In the genomic region with DNA sequence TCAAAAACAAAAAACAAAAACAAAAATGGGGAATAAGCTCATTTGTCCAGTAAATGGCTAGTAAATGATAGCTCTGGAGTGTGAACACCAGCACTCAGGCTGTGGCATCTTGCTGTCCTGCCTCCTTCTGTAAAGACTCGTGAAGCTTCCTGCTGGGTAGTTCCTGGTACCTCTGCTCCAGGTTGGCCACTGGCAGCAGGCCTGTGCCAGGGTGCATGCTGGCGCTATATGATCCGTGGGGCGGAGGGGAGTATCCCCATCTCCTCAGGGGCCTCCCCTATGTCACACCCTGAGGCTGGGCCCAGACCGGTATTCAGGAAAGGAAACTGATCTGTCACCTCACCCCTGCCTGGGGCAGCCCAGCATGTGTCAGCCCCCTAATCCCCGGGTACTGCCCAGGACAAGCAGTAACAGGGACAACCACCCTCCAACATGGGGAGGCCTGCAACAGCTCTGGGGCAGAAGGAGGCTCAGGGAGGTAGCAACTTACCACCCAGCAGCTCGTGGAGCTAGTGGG, we compare ENCODE assay signal across 18 cellular contexts. TPM values are rescaled to one million over a fixed set of nuclear protein-coding genes. Genes with fewer than 3 reads are reported as not detected.
A peak's percentile ranks its signal among the peaks of the same experiment; 100 is the strongest.
DNase-seq lines count a peak whose midpoint lies in the region; TF ChIP-seq lines count a peak whose summit lies in the region.
"Had no signal": no experiment of that assay in that cellular context is flagged by ENCODE, and none has a peak within 500 bp of the region (broad histone marks: within the 10 kb centered on the region; RNA-seq: fewer than 3 reads in every experiment).

No MANE protein-coding gene starts in this region.

- no peak overlapping the region for H2BK15ac ChIP-seq in neuronal stem cell (ENCODE audit: low read length)

- WGBS in neuronal stem cell (ENCODE audit: extremely low coverage in 2 of 2, insufficient read length in 2 of 2, insufficient replicate concordance in 1 of 2), 2 donors = no CpG with 5 or more reads among the region's 7 CpGs

- H3K79me1 ChIP-seq in neuronal stem cell (ENCODE audit: low read depth, low read length) = peaks cover 12% of the 10 kb centered on the region

- H3K4me3 ChIP-seq in DOHH2 (ENCODE audit: low read length) = 0 out of 2 replicates have a peak overlapping the region, but pooled peaks have one; percentile 15
- peak overlapping the region; percentile 38; the same call in 1 of the 2 replicates for H3K4me3 ChIP-seq in Karpas-422 (ENCODE audit: low read length)
- H3K4me3 ChIP-seq in epithelial cell of esophagus (ENCODE audit: low read length) = no peak overlapping the region
- no peak overlapping the region for H3K4me3 ChIP-seq in neuronal stem cell (ENCODE audit: low read length in 2 of 2)

- H3K4me1 ChIP-seq in DOHH2 (ENCODE audit: control insufficient read depth, low read length) = peaks cover 37% of the 10 kb centered on the region
- H3K4me1 ChIP-seq in Karpas-422 (ENCODE audit: low read length) = peaks cover 83% of the 10 kb centered on the region
- peaks cover 9 to 14% of the 10 kb centered on the region in 2 donors for H3K4me1 ChIP-seq in neuronal stem cell (ENCODE audit: control insufficient read depth in 2 of 2, insufficient read depth in 1 of 2, low read depth in 1 of 2, low read length in 2 of 2)

- H3K4ac ChIP-seq in neuronal stem cell (ENCODE audit: low read length) = no peak overlapping the region

- H3K14ac ChIP-seq in neuronal stem cell (ENCODE audit: low read length) = no peak overlapping the region

- no peak for DNase-seq in Karpas-422
- DNase-seq in epithelial cell of esophagus (ENCODE audit: low read depth) = peak; percentile 38
- DNase-seq in neuronal stem cell (ENCODE audit: low spot score) = no peak
- no peak for DNase-seq in COR-L47 (lab: John Stamatoyannopoulos, UW)
- no peak for DNase-seq in DMS153 (lab: John Stamatoyannopoulos, UW)
- no peak for DNase-seq in SW 1271 (lab: John Stamatoyannopoulos, UW)
- DNase-seq in stimulated activated CD4-positive, alpha-beta T cell treated with anti-CD3 and anti-CD28 coated beads, Interleukin-4, amount 100 ng/mL, for 1 hour = no peak
- DNase-seq: ACHN; AML-193; CD4-positive, alpha-beta memory T cell; DMS79; HCEC 1CT; KBM-7; NCI-H1436; NCI-H2029 treated with DMSO at 0.1 percent for 48 hours; NCI-H2171 treated with DMSO at 0.1 percent for 48 hours; NCI-H510A treated with DMSO at 0.1 percent for 48 hours had no signal

- no peak overlapping the region for H4K8ac ChIP-seq in neuronal stem cell (ENCODE audit: low read depth, low read length)

- H3K79me2 ChIP-seq in DOHH2 (ENCODE audit: control insufficient read depth, low read length) = no peaks in the 10 kb centered on the region
- no peaks in the 10 kb centered on the region for H3K79me2 ChIP-seq in Karpas-422 (ENCODE audit: low read length)

- H3K9ac ChIP-seq in Karpas-422 (ENCODE audit: low read length) (peak overlapping the region; percentile 65), neuronal stem cell (ENCODE audit: low read depth, low read length, poor library complexity) (no peak overlapping the region)

- H3K23ac ChIP-seq in neuronal stem cell (ENCODE audit: low read depth, low read length, poor library complexity) = no peak overlapping the region

- H4K20me1 ChIP-seq in DOHH2 (ENCODE audit: control insufficient read depth, insufficient read depth, low read depth, low read length) = peaks cover 4% of the 10 kb centered on the region; the same call in 1 of the 2 replicates
- no peaks in the 10 kb centered on the region for H4K20me1 ChIP-seq in Karpas-422 (ENCODE audit: insufficient read depth, low read depth, low read length)

- H2AFZ ChIP-seq in Karpas-422 (ENCODE audit: low read length) (no peak overlapping the region), neuronal stem cell (ENCODE audit: low read length) (no peak overlapping the region)

- H4K91ac ChIP-seq in neuronal stem cell (ENCODE audit: low read depth, low read length, poor library complexity) = no peak overlapping the region

- H2BK5ac ChIP-seq in neuronal stem cell (ENCODE audit: low read length) = no peak overlapping the region

- no peaks in the 10 kb centered on the region for H3K36me3 ChIP-seq in DOHH2 (ENCODE audit: control insufficient read depth, low read length)
- H3K36me3 ChIP-seq in Karpas-422 (ENCODE audit: insufficient read depth, low read length) = no peaks in the 10 kb centered on the region
- H3K36me3 ChIP-seq in neuronal stem cell (replicated peaks in 1 of 2; ENCODE audit: control insufficient read depth in 2 of 2, insufficient read depth in 2 of 2, low read length in 2 of 2) = no peaks in the 10 kb centered on the region

- H3F3A ChIP-seq in DOHH2 (ENCODE audit: control insufficient read depth, insufficient read depth) = peaks cover 8% of the 10 kb centered on the region; the same call in 1 of the 2 replicates

- H3K4me2 ChIP-seq in DOHH2 (ENCODE audit: low read length) (peak overlapping the region; percentile 55), Karpas-422 (ENCODE audit: low read depth, low read length, poor library complexity, severe bottlenecking) (peak overlapping the region; percentile 60), neuronal stem cell (ENCODE audit: insufficient read depth, low read length, poor library complexity, severe bottlenecking) (no peak overlapping the region)

- H3K27ac ChIP-seq in DOHH2 (ENCODE audit: low read depth, low read length) (no peak overlapping the region), Karpas-422 (ENCODE audit: low read length) (peak overlapping the region; percentile 83), neuronal stem cell (replicated peaks; ENCODE audit: low read length) (no peak overlapping the region)

- TF ChIP-seq CTCF in DOHH2 (IDR thresholded peaks at IDR 0.05; ENCODE audit: low read depth, low read length, poor library complexity, severe bottlenecking) (no peak), epithelial cell of esophagus (IDR thresholded peaks at IDR 0.05; ENCODE audit: insufficient read depth, low read depth, low read length, missing control alignments) (no peak)

- peaks cover 69% of the 10 kb centered on the region for H3K27me3 ChIP-seq in DOHH2 (ENCODE audit: control insufficient read depth, low read length)
- no peaks in the 10 kb centered on the region for H3K27me3 ChIP-seq in Karpas-422 (ENCODE audit: low read length)
- H3K27me3 ChIP-seq in neuronal stem cell (ENCODE audit: control insufficient read depth in 3 of 3, insufficient read depth in 3 of 3, low read depth in 1 of 3, low read length in 3 of 3) = no peaks in the 10 kb centered on the region

- H3K9me3 ChIP-seq in DOHH2 (ENCODE audit: control insufficient read depth, insufficient read depth, low read length) = no peaks in the 10 kb centered on the region
- H3K9me3 ChIP-seq in Karpas-422 (ENCODE audit: low read length) = no peaks in the 10 kb centered on the region
- no peaks in the 10 kb centered on the region for H3K9me3 ChIP-seq in neuronal stem cell (replicated peaks in 1 of 2; ENCODE audit: control insufficient read depth in 2 of 2, insufficient read depth in 1 of 2, low read depth in 1 of 2, low read length in 2 of 2)

- no peak overlapping the region for H2AK5ac ChIP-seq in neuronal stem cell (ENCODE audit: low read depth, low read length)

- no peak overlapping the region for H2BK120ac ChIP-seq in neuronal stem cell (ENCODE audit: low read depth, low read length)

- H3K18ac ChIP-seq in neuronal stem cell (ENCODE audit: low read length) = peak overlapping the region; percentile 44

- H2BK12ac ChIP-seq in neuronal stem cell (ENCODE audit: low read length) = no peak overlapping the region

- H3K9me2 ChIP-seq in DOHH2 (replicated peaks; ENCODE audit: control insufficient read depth, low read length) (no peaks in the 10 kb centered on the region), Karpas-422 (replicated peaks; ENCODE audit: insufficient read depth, low read length) (no peaks in the 10 kb centered on the region)

RNA-seq across cellular contexts. Expression of a gene that starts 14.1 kb away (rescaled TPM):
- 0.36 TPM in 1 of 2 replicates, not detected in the other for total RNA-seq in Karpas-422 (2014; rRNA removed; shearing (Covaris generic); ENCODE audit: low replicate concordance)
- polyA plus RNA-seq in neuronal stem cell (2013, experiment 1 of 2) = 113 TPM
- 113 TPM for polyA plus RNA-seq in neuronal stem cell (2013, experiment 2 of 2)
- total RNA-seq: CD4-positive, alpha-beta memory T cell had no signal
- polyA plus RNA-seq: CD4-positive, alpha-beta memory T cell had no signal

Comparison
In these comparisons a context has a peak if more than half of its experiments do, and no peak if none do; other contexts are left out.
1. H3K4me3 ChIP-seq: peak in DOHH2 (single experiment) and Karpas-422 (single experiment); none in epithelial cell of esophagus (single experiment) and neuronal stem cell (0 of 2).